ENCODE assay signal across 14 cellular contexts in the genomic region with DNA sequence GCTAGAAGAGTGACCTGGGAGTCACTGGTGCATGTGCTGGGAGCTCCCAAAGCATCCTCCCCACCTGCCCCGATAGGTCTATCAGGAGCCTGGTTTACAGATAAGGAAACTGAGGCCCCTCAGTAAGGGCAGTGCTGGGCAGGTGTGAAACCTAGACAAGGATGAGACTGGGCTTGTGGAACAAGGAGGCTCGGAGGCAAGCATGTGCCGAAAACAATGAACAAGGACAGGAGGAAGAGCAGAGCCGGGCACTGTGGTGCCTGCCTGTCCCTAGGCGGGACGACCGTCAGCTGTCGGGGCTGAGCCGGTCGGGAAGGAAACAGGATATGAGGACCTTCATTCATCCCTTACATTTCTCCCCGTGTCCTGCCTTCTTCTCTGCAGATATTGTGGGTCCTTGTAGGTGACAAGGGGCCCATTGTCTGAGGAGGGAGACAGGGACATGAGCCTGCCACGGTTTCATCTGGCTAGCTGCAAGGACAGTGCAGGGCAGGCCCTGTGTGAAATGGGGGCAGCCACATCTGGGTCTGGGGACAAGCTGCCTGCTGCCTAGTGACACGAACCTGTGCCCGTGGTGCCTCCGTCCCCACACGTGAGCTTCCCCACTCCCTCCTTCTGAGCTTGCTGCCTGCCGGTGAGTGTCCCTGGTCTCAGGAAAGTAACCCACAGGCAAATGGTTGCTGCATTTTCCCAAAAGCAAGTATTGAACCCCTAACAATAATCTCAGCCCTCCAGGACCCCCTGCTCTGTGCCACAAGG. TPM values are rescaled to one million over a fixed set of nuclear protein-coding genes. Genes with fewer than 3 reads are reported as not detected.
DNase-seq lines count a peak whose midpoint lies in the region; TF ChIP-seq lines count a peak whose summit lies in the region.
"Had no signal": no experiment of that assay in that cellular context is flagged by ENCODE, and none has a peak within 500 bp of the region (broad histone marks: within the 10 kb centered on the region; RNA-seq: fewer than 3 reads in every experiment).

No MANE protein-coding gene starts in this region.

- H3K27ac ChIP-seq in breast epithelium: peak overlapping the region in 1 of 2 donors; percentile 10
- no peak overlapping the region for H3K27ac ChIP-seq in mammary epithelial cell (ENCODE audit: insufficient read depth, low read depth, low read length)
- H3K27ac ChIP-seq in urinary bladder (ENCODE audit: low read depth): no peak overlapping the region
- H3K27ac ChIP-seq in SK-N-SH (ENCODE audit: low read depth in 2 of 2, low read length in 1 of 2): no peak overlapping the region
- H3K27ac ChIP-seq: uterus had no signal

- H3K36me3 ChIP-seq in breast epithelium: no peaks in the 10 kb centered on the region
- no peaks in the 10 kb centered on the region for H3K36me3 ChIP-seq in mammary epithelial cell (ENCODE audit: insufficient read depth, low read length)
- no peaks in the 10 kb centered on the region for H3K36me3 ChIP-seq in urinary bladder (ENCODE audit: insufficient read depth)
- H3K36me3 ChIP-seq in SK-N-SH (replicated peaks in 1 of 2; ENCODE audit: control insufficient read depth in 1 of 2, insufficient read depth in 2 of 2, low read length in 1 of 2): no peaks in the 10 kb centered on the region
- H3K36me3 ChIP-seq: BE2C, uterus had no signal

- no peak for TF ChIP-seq POLR2A in breast epithelium (IDR thresholded peaks at IDR 0.05)

- no peaks in the 10 kb centered on the region for H3K27me3 Mint-ChIP-seq in activated T-cell treated with anti-CD3 and anti-CD28 coated beads, Interleukin-2, amount 50 U/mL, for 24 hours

- BruUV-seq in mammary epithelial cell (replicated peaks; lab: Mats Ljungman, UMichigan): no TSS peak

- H4K20me1 ChIP-seq in mammary epithelial cell (ENCODE audit: insufficient read depth, low read length): no peaks in the 10 kb centered on the region
- H4K20me1 ChIP-seq in SK-N-SH (ENCODE audit: insufficient read depth): no peaks in the 10 kb centered on the region

- peak overlapping the region; percentile 35 to 50 (median 41) for H3K4me3 ChIP-seq in breast epithelium
- no peak overlapping the region for H3K4me3 ChIP-seq in mammary epithelial cell (replicated peaks in 1 of 3; ENCODE audit: insufficient read depth in 1 of 3, low read depth in 2 of 3, low read length in 3 of 3)
- H3K4me3 ChIP-seq in mononuclear cell (ENCODE audit: low read length): peak overlapping the region; percentile 93
- peak overlapping the region; percentile 32 for H3K4me3 ChIP-seq in urinary bladder (ENCODE audit: low read depth, low read length)
- H3K4me3 ChIP-seq in SK-N-SH (ENCODE audit: low read depth in 2 of 2, low read length in 1 of 2): no peak overlapping the region
- H3K4me3 ChIP-seq: uterus had no signal

- H3K36me3 Mint-ChIP-seq in activated T-cell treated with anti-CD3 and anti-CD28 coated beads, Interleukin-2, amount 50 U/mL, for 24 hours (ENCODE audit: low read depth): peaks cover 61% of the 10 kb centered on the region

- H3K9me3 ChIP-seq in breast epithelium (no peaks in the 10 kb centered on the region), mammary epithelial cell (replicated peaks; ENCODE audit: insufficient read depth, low read length) (peaks cover 10% of the 10 kb centered on the region), mononuclear cell (ENCODE audit: low read depth, low read length) (no peaks in the 10 kb centered on the region), SK-N-SH (no peaks in the 10 kb centered on the region)
- H3K9me3 ChIP-seq: BE2C had no signal

- no peaks in the 10 kb centered on the region for H3K9me2 ChIP-seq in SK-N-SH

- intact Hi-C loops in breast epithelium (cut with DNase I; ENCODE audit: low total_unique reads) (no loop called here), mammary epithelial cell (cut with micrococcal nuclease) (no loop called here)

- WGBS in mammary epithelial cell (ENCODE audit: low coverage, missing lambda C conversion rate): 79% methylated on average over 15 of the region's 17 CpGs
- 63% methylated on average over 17 of the region's 17 CpGs for WGBS in urinary bladder
- WGBS in SK-N-SH (ENCODE audit: low lambda C conversion rate): 66% methylated on average over 13 of the region's 17 CpGs

- in situ Hi-C loops in mammary epithelial cell (cut with MboI; ENCODE audit: low sequenced_read_pairs in 2 of 2): no loop called here

- H3K4me2 ChIP-seq in mammary epithelial cell (ENCODE audit: insufficient read depth, low read depth, low read length): no peak overlapping the region
- no peak overlapping the region for H3K4me2 ChIP-seq in SK-N-SH

- CTCF ChIA-PET in mammary epithelial cell (lab: Charles Lee; ENCODE audit: low non-redundant PET) (no interaction called here), SK-N-SH (lab: Yijun Ruan, JAX) (interaction anchor here (1.0 kb wide), 1 partner anchor 9 kb away, joined by 3 read pairs; no protein-coding TSS in a partner anchor)

- H3K4me3 Mint-ChIP-seq in activated T-cell treated with anti-CD3 and anti-CD28 coated beads, Interleukin-2, amount 50 U/mL, for 24 hours: peak overlapping the region; percentile 93
- H3K4me3 Mint-ChIP-seq: nephron had no signal

- H3K27me3 ChIP-seq in breast epithelium (no peaks in the 10 kb centered on the region), mammary epithelial cell (ENCODE audit: insufficient read depth, low read length) (no peaks in the 10 kb centered on the region), mononuclear cell (ENCODE audit: insufficient read depth, low read length) (no peaks in the 10 kb centered on the region), SK-N-SH (ENCODE audit: insufficient read depth) (no peaks in the 10 kb centered on the region)
- H3K27me3 ChIP-seq: BE2C, uterus had no signal

- H2AFZ ChIP-seq in mammary epithelial cell (ENCODE audit: low read depth, low read length): no peak overlapping the region
- no peak overlapping the region for H2AFZ ChIP-seq in SK-N-SH (ENCODE audit: low read depth)

- H3K9me3 Mint-ChIP-seq in activated T-cell treated with anti-CD3 and anti-CD28 coated beads, Interleukin-2, amount 50 U/mL, for 24 hours: peaks cover 14% of the 10 kb centered on the region
- H3K9me3 Mint-ChIP-seq: nephron had no signal

- POLR2A ChIA-PET in SK-N-SH (lab: Yijun Ruan, JAX): no interaction called here

- H3F3A ChIP-seq in SK-N-SH (replicated peaks; ENCODE audit: insufficient read depth): no peaks in the 10 kb centered on the region

- TF ChIP-seq CTCF in breast epithelium (IDR thresholded peaks at IDR 0.05) (no peak), mammary epithelial cell (conservative IDR thresholded peaks at IDR 0.05 in 1 of 2, IDR thresholded peaks at IDR 0.05 in 1 of 2; ENCODE audit: extremely low read depth in 1 of 2, insufficient read depth in 1 of 2, low read depth in 1 of 2, low read length in 2 of 2) (no peak), SK-N-SH (IDR thresholded peaks at IDR 0.05) (no peak), GM10266 (IDR thresholded peaks at IDR 0.05; ENCODE audit: control insufficient read depth, insufficient read depth, low read depth, missing control alignments) (no peak)

- no peak for TF ChIP-seq EP300 in SK-N-SH (IDR thresholded peaks at IDR 0.05; ENCODE audit: borderline replicate concordance in 1 of 2, low read depth in 1 of 2, low read length in 1 of 2)

- dilution Hi-C loops in mammary epithelial cell (cut with HindIII; ENCODE audit: low sequenced_read_pairs): no loop called here

- peak in 1 of 2 donors; percentile 43 for DNase-seq in breast epithelium (ENCODE audit: low spot score in 2 of 2)
- DNase-seq in mammary epithelial cell: no peak
- DNase-seq in activated T-cell treated with anti-CD3 and anti-CD28 coated beads, Interleukin-2, amount 50 U/mL, for 24 hours: peak; percentile 64
- DNase-seq in SK-N-SH: no peak
- no peak for DNase-seq in stimulated activated naive CD4-positive, alpha-beta T cell treated with Interleukin-2 at 50 U/mL for 16 hours (lab: John Stamatoyannopoulos, UW)
- DNase-seq in GM10266 (ENCODE audit: extremely low spot score): no peak
- DNase-seq: BE2C; effector CD8-positive, alpha-beta T cell; NCI-H226; SW 1271; uterus had no signal

- peaks cover 70% of the 10 kb centered on the region for H3K4me1 Mint-ChIP-seq in activated T-cell treated with anti-CD3 and anti-CD28 coated beads, Interleukin-2, amount 50 U/mL, for 24 hours (ENCODE audit: low read depth)

- no peak for TF ChIP-seq RAD21 in SK-N-SH (IDR thresholded peaks at IDR 0.05; ENCODE audit: low read length)

- H3K9ac ChIP-seq in mammary epithelial cell (ENCODE audit: insufficient read depth, low read length): no peak overlapping the region
- H3K9ac ChIP-seq in SK-N-SH: no peak overlapping the region

- no peaks in the 10 kb centered on the region for H3K79me2 ChIP-seq in mammary epithelial cell (ENCODE audit: insufficient read depth, low read length)
- H3K79me2 ChIP-seq in SK-N-SH (ENCODE audit: insufficient read depth): no peaks in the 10 kb centered on the region

- H3K27ac Mint-ChIP-seq in activated T-cell treated with anti-CD3 and anti-CD28 coated beads, Interleukin-2, amount 50 U/mL, for 24 hours: peak overlapping the region; percentile 99
- H3K27ac Mint-ChIP-seq: nephron had no signal

- H3K4me1 ChIP-seq in breast epithelium: no peaks in the 10 kb centered on the region
- peaks cover 5% of the 10 kb centered on the region for H3K4me1 ChIP-seq in mammary epithelial cell (ENCODE audit: insufficient read depth, low read length)
- H3K4me1 ChIP-seq in mononuclear cell (ENCODE audit: insufficient read depth, low read length): peaks cover 85% of the 10 kb centered on the region
- H3K4me1 ChIP-seq in urinary bladder (ENCODE audit: insufficient read depth): no peaks in the 10 kb centered on the region
- no peaks in the 10 kb centered on the region for H3K4me1 ChIP-seq in SK-N-SH (ENCODE audit: control insufficient read depth in 1 of 2, insufficient read depth in 2 of 2, low read depth in 1 of 2, low read length in 1 of 2)
- H3K4me1 ChIP-seq: BE2C, uterus had no signal

TF ChIP-seq in SK-N-SH, 30 proteins besides CTCF, POLR2A, EP300 and RAD21 (continues in another document):
- TF ChIP-seq FOSL2 (IDR thresholded peaks at IDR 0.05; ENCODE audit: borderline replicate concordance, low read depth) (no peak), RFX5 (IDR thresholded peaks at IDR 0.05; ENCODE audit: low read length) (no peak), POLR2AphosphoS5 (IDR thresholded peaks at IDR 0.05; ENCODE audit: low read depth, low read length) (no peak)

RNA-seq across cellular contexts. Expression of a gene that starts 18.6 kb away (rescaled TPM):
- total RNA-seq in breast epithelium (10 to 100 TPM; 10.2 to 18.0 (median 10.4) TPM), mammary epithelial cell (under 1 TPM; 0.59 to 0.67 TPM), mononuclear cell (55.7 TPM), urinary bladder (7.4 TPM)
- polyA plus RNA-seq in mammary epithelial cell (0.14 TPM), urinary bladder (5.8 TPM), SK-N-SH (2012; rRNA removed) (not detected in 2 replicates)
- not detected for polyA minus RNA-seq in mammary epithelial cell
- polyA plus RNA-seq in SK-N-SH (2012; cell fraction: cytosol; rRNA removed): 0.01 TPM in 2 replicates
- not detected in 2 replicates for polyA plus RNA-seq in SK-N-SH (2012; cell fraction: nucleus; rRNA removed)

Comparison
In these comparisons a context has a peak if more than half of its experiments do, and no peak if none do; other contexts are left out.
1. H3K4me3 ChIP-seq: peak in breast epithelium (3 of 3), mononuclear cell (single experiment) and urinary bladder (single experiment); none in mammary epithelial cell (0 of 3) and SK-N-SH (0 of 2).